1 cellular context compared by ENCODE assay signal in genomic region chr6:31776961-31777666, GRCh38.
TF ChIP-seq lines count a peak whose summit lies in the region.

TSS of gene VWA7 (minus strand) at chr6:31777328. CDS start at chr6:31776779, 549 bp downstream.

TF ChIP-seq in K562, 482 proteins besides CTCF, POLR2A, EP300 and RAD21 (continued from another document and continues in another):
- TF ChIP-seq PRDM10 (IDR thresholded peaks at IDR 0.05; ENCODE audit: partially characterized antibody) (peak; percentile 95), MAX (CRISPR knock-in tag; IDR thresholded peaks at IDR 0.05) (peak; percentile 94), CBX1 (IDR thresholded peaks at IDR 0.05; ENCODE audit: low read depth) (peak; percentile 85; the same call in 1 of the 2 replicates), XRCC4 (IDR thresholded peaks at IDR 0.05; ENCODE audit: extremely low read depth, insufficient read depth, insufficient read length) (no peak), ZZZ3 (IDR thresholded peaks at IDR 0.05) (no peak), HSF4 (CRISPR knock-in tag; IDR thresholded peaks at IDR 0.05; ENCODE audit: borderline replicate concordance) (no peak), CLOCK (CRISPR knock-in tag; IDR thresholded peaks at IDR 0.05; ENCODE audit: borderline replicate concordance) (no peak), KLF1 (tag; IDR thresholded peaks at IDR 0.05) (peak; percentile 92), SRSF9 (IDR thresholded peaks at IDR 0.05; ENCODE audit: borderline replicate concordance, low read depth, low read length) (no peak), FIP1L1 (IDR thresholded peaks at IDR 0.05; ENCODE audit: low read depth, low read length, poor library complexity, severe bottlenecking) (peak; percentile 98), ZC3H11A (IDR thresholded peaks at IDR 0.05; ENCODE audit: low read depth, low read length) (no peak; the same call in 1 of the 2 replicates), DDX20 (tag; IDR thresholded peaks at IDR 0.05; ENCODE audit: low read depth) (no peak), HIVEP1 (CRISPR knock-in tag; IDR thresholded peaks at IDR 0.05) (peak; percentile 76; the same call in 1 of the 2 replicates), HDAC3 (IDR thresholded peaks at IDR 0.05; ENCODE audit: borderline replicate concordance, partially characterized antibody) (no peak), SREBF2 (CRISPR knock-in tag; IDR thresholded peaks at IDR 0.05) (no peak), ZNF124 (CRISPR knock-in tag; IDR thresholded peaks at IDR 0.05) (no peak), ZNF668 (CRISPR knock-in tag; IDR thresholded peaks at IDR 0.05) (0 out of 2 replicates have a peak, but pooled peaks have one; percentile 58), PTBP1 (IDR thresholded peaks at IDR 0.05; ENCODE audit: low read depth, low read length) (peak; percentile 79), TSHZ1 (CRISPR knock-in tag; IDR thresholded peaks at IDR 0.05) (no peak), HOXB6 (CRISPR knock-in tag; IDR thresholded peaks at IDR 0.05; ENCODE audit: borderline replicate concordance) (no peak), ZNF511 (CRISPR knock-in tag; IDR thresholded peaks at IDR 0.05) (peak; percentile 93), EZH2 (IDR thresholded peaks at IDR 0.05; ENCODE audit: borderline replicate concordance, low read depth, low read length) (no peak), SAP30 (IDR thresholded peaks at IDR 0.05; ENCODE audit: borderline replicate concordance, insufficient read depth, low read depth, low read length, poor library complexity, severe bottlenecking) (no peak), PREB (CRISPR knock-in tag; IDR thresholded peaks at IDR 0.05) (no peak), ZNF347 (CRISPR knock-in tag; IDR thresholded peaks at IDR 0.05; ENCODE audit: low read depth) (no peak), LARP7 (IDR thresholded peaks at IDR 0.05) (0 out of 2 replicates have a peak, but pooled peaks have one; percentile 50), BRF2 (IDR thresholded peaks at IDR 0.05; ENCODE audit: borderline replicate concordance, insufficient read depth, insufficient read length) (no peak), DEAF1 (CRISPR knock-in tag; IDR thresholded peaks at IDR 0.05) (0 out of 2 replicates have a peak, but pooled peaks have one; percentile 27), RNF219 (CRISPR knock-in tag; IDR thresholded peaks at IDR 0.05) (no peak), CBX3 (IDR thresholded peaks at IDR 0.05; ENCODE audit: borderline replicate concordance in 1 of 2, low read length in 2 of 2) (peak in 1 of 2 experiments; percentile 95; a peak in 2 of 3 replicates), MEF2A (IDR thresholded peaks at IDR 0.05; ENCODE audit: control insufficient read depth, low read depth, low read length) (peak; percentile 100), NFXL1 (CRISPR knock-in tag; IDR thresholded peaks at IDR 0.05) (no peak), HMG20A (CRISPR knock-in tag; conservative IDR thresholded peaks at IDR 0.05) (no peak), ASH1L (IDR thresholded peaks at IDR 0.05; ENCODE audit: borderline replicate concordance, low read depth, partially characterized antibody) (no peak), TAL1 (IDR thresholded peaks at IDR 0.05) (peak; percentile 40; the same call in 1 of the 2 replicates), ZNF133 (CRISPR knock-in tag; IDR thresholded peaks at IDR 0.05) (no peak), TEAD2 (tag; IDR thresholded peaks at IDR 0.05) (no peak), RBM15 (IDR thresholded peaks at IDR 0.05; ENCODE audit: insufficient read depth, low read length) (no peak), ZNF589 (CRISPR knock-in tag; IDR thresholded peaks at IDR 0.05; ENCODE audit: low read depth) (peak; percentile 80), ZKSCAN8 (CRISPR knock-in tag; IDR thresholded peaks at IDR 0.05) (no peak), ZBTB5 (IDR thresholded peaks at IDR 0.05) (no peak)
